In genomic region chr12:32893008-32893407, GRCh38 we compare ENCODE assay signal across 17 cellular contexts. TPM values are rescaled to one million over a fixed set of nuclear protein-coding genes. Genes with fewer than 3 reads are reported as not detected.
DNase-seq lines count a peak whose midpoint lies in the region; ATAC-seq, FAIRE-seq and TF ChIP-seq lines count a peak whose summit lies in the region.
"Had no signal": no experiment of that assay in that cellular context is flagged by ENCODE, and none has a peak within 500 bp of the region (broad histone marks: within the 10 kb centered on the region; RNA-seq: fewer than 3 reads in every experiment).

No MANE protein-coding gene starts in this region.

- H3K27me3 ChIP-seq in heart left ventricle (peaks cover 0 to 26% (median 5%) of the 10 kb centered on the region in 9 donors), keratinocyte (ENCODE audit: control insufficient read depth, extremely low read depth, insufficient read depth, low read length) (no peaks in the 10 kb centered on the region), stomach (peaks cover 0 to 20% (median 7%) of the 10 kb centered on the region in 3 donors)

- 9 to 15% (median 10%) methylated on average over 1 of the region's 1 CpG for WGBS in heart left ventricle, 4 donors
- 8 to 22% (median 13%) methylated on average over 1 of the region's 1 CpG for WGBS in stomach, 5 donors

- FAIRE-seq in keratinocyte (lab: Jason Lieb, UNC) = peak; percentile 13
- no peak for FAIRE-seq in H54 (lab: Jason Lieb, UNC)

- intact Hi-C loops in heart left ventricle (cut with DNase I) = loop anchor here in 2 of 10 donors (10.0 kb wide), 2 partner anchors 88 to 108 kb away; no protein-coding TSS in a partner anchor
- intact Hi-C loops in left ventricle myocardium superior (cut with micrococcal nuclease) = loop anchor here (10.0 kb wide), 1 partner anchor 98 kb away; no protein-coding TSS in a partner anchor
- intact Hi-C loops in stomach (cut with DNase I; ENCODE audit: low total_unique reads) = no loop called here

- no peaks in the 10 kb centered on the region for H3K9me1 ChIP-seq in keratinocyte (ENCODE audit: control insufficient read depth, extremely low read depth, insufficient read depth, low read length)

- H2AFZ ChIP-seq in keratinocyte (ENCODE audit: control insufficient read depth, low read length) = no peak overlapping the region

- TF ChIP-seq EP300 in stomach (IDR thresholded peaks at IDR 0.05) = no peak

- peaks cover 0 to 31% (median 3%) of the 10 kb centered on the region in 12 donors for H3K4me1 ChIP-seq in heart left ventricle
- peaks cover 59% of the 10 kb centered on the region for H3K4me1 ChIP-seq in keratinocyte (ENCODE audit: control insufficient read depth, extremely low read depth, insufficient read depth, low read length)
- H3K4me1 ChIP-seq in stomach = peaks cover 0 to 75% (median 41%) of the 10 kb centered on the region in 4 donors

- no peaks in the 10 kb centered on the region for H3K9me3 ChIP-seq in heart left ventricle
- no peaks in the 10 kb centered on the region for H3K9me3 ChIP-seq in keratinocyte (ENCODE audit: control insufficient read depth, low read depth, low read length)
- no peaks in the 10 kb centered on the region for H3K9me3 ChIP-seq in stomach
- H3K9me3 ChIP-seq: adrenal gland had no signal

- ATAC-seq in heart left ventricle (no peak), left ventricle myocardium superior (no peak)
- ATAC-seq: esophagus mucosa had no signal

- DNase-seq in heart left ventricle (no peak), left ventricle myocardium superior (no peak), amniotic epithelial cell (ENCODE audit: low read depth) (peak; percentile 23), keratinocyte (ENCODE audit: low read depth, low spot score) (no peak), stomach (no peak), NCI-H1694 (lab: John Stamatoyannopoulos, UW) (no peak), H54 (ENCODE audit: insufficient read length, low spot score) (no peak), KG1 (lab: John Stamatoyannopoulos, UW) (no peak)
- DNase-seq: activated CD4-positive, alpha-beta T cell treated with anti-CD3 and anti-CD28 coated beads, Interleukin-2, amount 10 ng/mL, durations not matched to agents 7 days and 5 days; activated T-cell treated with anti-CD3 and anti-CD28 coated beads, Interleukin-2, amount 50 U/mL, for 24 hours; adrenal gland; GDM1; NCI-H1436 treated with DMSO at 0.1 percent for 48 hours; NCI-H524 treated with DMSO at 0.1 percent for 48 hours; RPMI8226 had no signal

- H3K4me3 ChIP-seq in heart left ventricle (peak overlapping the region; percentile 8 to 96 (median 66)), keratinocyte (ENCODE audit: control insufficient read depth in 2 of 3, extremely low read depth in 1 of 3, insufficient read depth in 2 of 3, low read depth in 1 of 3, low read length in 3 of 3) (peak overlapping the region; percentile 15 to 60 (median 53)), stomach (peak overlapping the region in 2 of 4 donors; percentile 9 to 28)
- H3K4me3 ChIP-seq: adrenal gland, coronary artery had no signal

- dilution Hi-C loops in keratinocyte (cut with MboI; ENCODE audit: extremely low pct_ligation_motif_present, low sequenced_read_pairs) = no loop called here

- TF ChIP-seq CTCF in heart left ventricle (IDR thresholded peaks at IDR 0.05) (no peak), keratinocyte (optimal IDR thresholded peaks at IDR 0.05 in 1 of 3, IDR thresholded peaks at IDR 0.05 in 1 of 3, conservative IDR thresholded peaks at IDR 0.05 in 1 of 3; ENCODE audit: extremely low read depth in 1 of 3, insufficient read depth in 2 of 3, low read length in 3 of 3) (no peak), stomach (IDR thresholded peaks at IDR 0.05) (no peak)

- no peaks in the 10 kb centered on the region for H3K36me3 ChIP-seq in heart left ventricle
- H3K36me3 ChIP-seq in keratinocyte (ENCODE audit: control insufficient read depth in 2 of 2, extremely low read depth in 1 of 2, insufficient read depth in 2 of 2, low read length in 2 of 2) = no peaks in the 10 kb centered on the region
- no peaks in the 10 kb centered on the region for H3K36me3 ChIP-seq in stomach
- H3K36me3 ChIP-seq: adrenal gland had no signal

- peak overlapping the region; percentile 94 for H3K4me2 ChIP-seq in keratinocyte (ENCODE audit: control insufficient read depth, extremely low read depth, insufficient read depth, low read depth, low read length)

- no peaks in the 10 kb centered on the region for H4K20me1 ChIP-seq in keratinocyte (ENCODE audit: control insufficient read depth, extremely low read depth, insufficient read depth, low read length)

- TF ChIP-seq POLR2A in heart left ventricle (IDR thresholded peaks at IDR 0.05) = no peak
- TF ChIP-seq POLR2A in stomach (IDR thresholded peaks at IDR 0.05) = no peak
- TF ChIP-seq POLR2A in H54 (IDR thresholded peaks at IDR 0.05; ENCODE audit: low read depth, low read length) = no peak

- peaks cover 74% of the 10 kb centered on the region for H3K79me2 ChIP-seq in keratinocyte (ENCODE audit: control insufficient read depth, insufficient read depth, low read length)

- H3K27ac ChIP-seq in heart left ventricle = peak overlapping the region; percentile 12 to 94 (median 84)
- peak overlapping the region; percentile 75 for H3K27ac ChIP-seq in keratinocyte (ENCODE audit: control insufficient read depth, insufficient read depth, low read length)
- H3K27ac ChIP-seq in stomach = peak overlapping the region in 4 of 5 donors; percentile 47 to 94 (median 91)
- H3K27ac ChIP-seq: adrenal gland, coronary artery had no signal

- H3K9ac ChIP-seq in keratinocyte (ENCODE audit: control insufficient read depth, extremely low read depth, insufficient read depth, low read length) = peak overlapping the region; percentile 51

RNA-seq across cellular contexts. Expression of gene PKP2, which starts 3.6 kb away (rescaled TPM):
- total RNA-seq in heart left ventricle (100 to 1,000 TPM; 269 to 576 (median 402) TPM), left ventricle myocardium superior (423 TPM), stomach (10 to 100 TPM; 34.4 to 85.8 (median 49.8) TPM)
- polyA plus RNA-seq in heart left ventricle (100 to 1,000 TPM; 111 to 206 TPM), keratinocyte (38.2 to 55.5 TPM (median 50.4 TPM) in 3 replicates), stomach (10 to 100 TPM in 2 of 3 donors, 1 to 10 TPM in 1; 5.8 to 16.0 (median 10.2) TPM)
- 12.8 TPM for polyA plus RNA-seq in keratinocyte (2011; ENCODE audit: low read depth)
- 38.8 and 54.4 TPM in 2 replicates for polyA plus RNA-seq in keratinocyte (2011; cell fraction: cytosol; rRNA removed)
- polyA plus RNA-seq in keratinocyte (2011; cell fraction: nucleus; rRNA removed) = 54.9 and 60.9 TPM in 2 replicates
- 23.9 and 43.6 TPM in 2 replicates for polyA plus RNA-seq in keratinocyte (2012; ENCODE audit: low replicate concordance)
- polyA minus RNA-seq in keratinocyte = 43.3 to 81.9 TPM (median 56.8 TPM) in 3 replicates
- 52.0 TPM for polyA minus RNA-seq in keratinocyte (2011; cell fraction: cytosol; rRNA and poly(A)+ RNA removed)
- polyA minus RNA-seq in keratinocyte (2011; cell fraction: nucleus; rRNA and poly(A)+ RNA removed) = 61.7 and 80.4 TPM in 2 replicates
- total RNA-seq: activated CD4-positive, alpha-beta T cell treated with anti-CD3 and anti-CD28 coated beads, Interleukin-2, amount 10 ng/mL, durations not matched to agents 7 days and 5 days had no signal
